ENCODE assay signal across 22 cellular contexts in genomic region chr12:22234561-22234960, GRCh38.
A peak's percentile ranks its signal among the peaks of the same experiment; 100 is the strongest.
DNase-seq lines count a peak whose midpoint lies in the region; ATAC-seq, FAIRE-seq and TF ChIP-seq lines count a peak whose summit lies in the region.
"Had no signal": no experiment of that assay in that cellular context is flagged by ENCODE, and none has a peak within 500 bp of the region (broad histone marks: within the 10 kb centered on the region; RNA-seq: fewer than 3 reads in every experiment).

No MANE protein-coding gene starts in this region.

- no peaks in the 10 kb centered on the region for H3K36me3 ChIP-seq in bronchial epithelial cell (ENCODE audit: control insufficient read depth, insufficient read depth, low read length)
- H3K36me3 ChIP-seq in ovary = no peaks in the 10 kb centered on the region
- no peaks in the 10 kb centered on the region for H3K36me3 ChIP-seq in upper lobe of right lung
- H3K36me3 ChIP-seq in Karpas-422 (ENCODE audit: insufficient read depth, low read length) = no peaks in the 10 kb centered on the region
- H3K36me3 ChIP-seq: adrenal gland, SJCRH30, thyroid gland had no signal

- no peak overlapping the region for H2AFZ ChIP-seq in Karpas-422 (ENCODE audit: low read length)

- H3K27me3 ChIP-seq in bronchial epithelial cell (ENCODE audit: control insufficient read depth, insufficient read depth, low read length) = no peaks in the 10 kb centered on the region
- H3K27me3 ChIP-seq in foreskin keratinocyte = no peaks in the 10 kb centered on the region
- H3K27me3 ChIP-seq in ovary = no peaks in the 10 kb centered on the region
- no peaks in the 10 kb centered on the region for H3K27me3 ChIP-seq in upper lobe of right lung
- H3K27me3 ChIP-seq in Karpas-422 (ENCODE audit: low read length) = no peaks in the 10 kb centered on the region
- H3K27me3 ChIP-seq: adrenal gland, SJCRH30, thyroid gland had no signal

- no peak for TF ChIP-seq EP300 in ovary (IDR thresholded peaks at IDR 0.05)

- H3K4me1 ChIP-seq in foreskin keratinocyte = no peaks in the 10 kb centered on the region
- H3K4me1 ChIP-seq in ovary (ENCODE audit: insufficient read depth) = no peaks in the 10 kb centered on the region
- no peaks in the 10 kb centered on the region for H3K4me1 ChIP-seq in upper lobe of right lung
- no peaks in the 10 kb centered on the region for H3K4me1 ChIP-seq in Karpas-422 (ENCODE audit: low read length)
- H3K4me1 ChIP-seq: adrenal gland, SJCRH30, thyroid gland had no signal

- TF ChIP-seq CTCF in AG10803 (conservative IDR thresholded peaks at IDR 0.05; ENCODE audit: low read length) (no peak), HFF-Myc (IDR thresholded peaks at IDR 0.05; ENCODE audit: low read depth, low read length, missing control alignments) (no peak), bronchial epithelial cell (IDR thresholded peaks at IDR 0.05; ENCODE audit: insufficient read depth, low read length, severe bottlenecking) (no peak), foreskin keratinocyte (conservative IDR thresholded peaks at IDR 0.05) (no peak), ovary (IDR thresholded peaks at IDR 0.05) (no peak), upper lobe of right lung (IDR thresholded peaks at IDR 0.05) (no peak)

- no peaks in the 10 kb centered on the region for H3K9me3 ChIP-seq in ovary
- H3K9me3 ChIP-seq in upper lobe of right lung = no peaks in the 10 kb centered on the region
- no peaks in the 10 kb centered on the region for H3K9me3 ChIP-seq in Karpas-422 (ENCODE audit: low read length)
- H3K9me3 ChIP-seq: adrenal gland, SJCRH30, thyroid gland had no signal

- no peaks in the 10 kb centered on the region for H3K9me2 ChIP-seq in Karpas-422 (replicated peaks; ENCODE audit: insufficient read depth, low read length)

- no peaks in the 10 kb centered on the region for H3K79me2 ChIP-seq in Karpas-422 (ENCODE audit: low read length)

- H3K9ac ChIP-seq in Karpas-422 (ENCODE audit: low read length) = no peak overlapping the region

- H4K20me1 ChIP-seq in Karpas-422 (ENCODE audit: insufficient read depth, low read depth, low read length) = no peaks in the 10 kb centered on the region

- no peak for TF ChIP-seq POLR2A in ovary (IDR thresholded peaks at IDR 0.05)

- ATAC-seq in foreskin keratinocyte (peak; percentile 71), upper lobe of right lung (no peak)

- DNase-seq in AG10803 (ENCODE audit: low read depth) (peak; percentile 91), HFF-Myc (ENCODE audit: extremely low read depth, low read depth) (peak; percentile 39), bronchial epithelial cell (ENCODE audit: low read depth) (peak; percentile 55), foreskin keratinocyte (peak in 1 of 2 donors; percentile 52), GF-D8 (lab: John Stamatoyannopoulos, UW) (no peak), ovary (no peak), upper lobe of right lung (no peak), Karpas-422 (no peak)
- DNase-seq: activated CD4-positive, alpha-beta T cell treated with anti-CD3 and anti-CD28 coated beads, Interleukin-2, amount 10 ng/mL, durations not matched to agents 7 days and 5 days; activated effector memory CD4-positive, alpha-beta T cell treated with Interleukin-2 at 50 U/mL for 16 hours; adrenal gland; AML-193; central memory CD4-positive, alpha-beta T cell; head of caudate nucleus; NCI-H1694; NCI-H748 treated with DMSO at 0.1 percent for 48 hours; nephron progenitor cell; SJCRH30; stimulated activated naive CD4-positive, alpha-beta T cell treated with Interleukin-2 at 50 U/mL for 16 hours; thyroid gland had no signal

- no peak overlapping the region for H3K4me2 ChIP-seq in Karpas-422 (ENCODE audit: low read depth, low read length, poor library complexity, severe bottlenecking)

- intact Hi-C loops in ovary (cut with DNase I) (no loop called here), upper lobe of right lung (cut with DNase I) (no loop called here)

- H3K27ac ChIP-seq in foreskin keratinocyte = no peak overlapping the region
- H3K27ac ChIP-seq in ovary = no peak overlapping the region
- H3K27ac ChIP-seq in upper lobe of right lung = no peak overlapping the region
- no peak overlapping the region for H3K27ac ChIP-seq in Karpas-422 (ENCODE audit: low read length)
- H3K27ac ChIP-seq: adrenal gland, epithelial cell of prostate, SJCRH30, skin epidermis, thyroid gland had no signal

- no peak for FAIRE-seq in bronchial epithelial cell (lab: Jason Lieb, UNC)

- no peak overlapping the region for H3K4me3 ChIP-seq in AG10803 (ENCODE audit: low read length)
- no peak overlapping the region for H3K4me3 ChIP-seq in HFF-Myc (replicated peaks; ENCODE audit: low read depth, low read length)
- no peak overlapping the region for H3K4me3 ChIP-seq in bronchial epithelial cell (ENCODE audit: low read depth, low read length)
- H3K4me3 ChIP-seq in ovary = no peak overlapping the region
- H3K4me3 ChIP-seq in upper lobe of right lung = no peak overlapping the region
- H3K4me3 ChIP-seq in Karpas-422 (ENCODE audit: low read length) = no peak overlapping the region
- H3K4me3 ChIP-seq: adrenal gland, SJCRH30, skin epidermis, thyroid gland had no signal

Comparison
In these comparisons a context has a peak if more than half of its experiments do, and no peak if none do; other contexts are left out.
1. DNase-seq: peak in AG10803 (single experiment), HFF-Myc (single experiment) and bronchial epithelial cell (single experiment); none in GF-D8 (single experiment), ovary (0 of 5), upper lobe of right lung (single experiment) and Karpas-422 (single experiment).